ENCODE assay signal across 25 cellular contexts in the genomic region with DNA sequence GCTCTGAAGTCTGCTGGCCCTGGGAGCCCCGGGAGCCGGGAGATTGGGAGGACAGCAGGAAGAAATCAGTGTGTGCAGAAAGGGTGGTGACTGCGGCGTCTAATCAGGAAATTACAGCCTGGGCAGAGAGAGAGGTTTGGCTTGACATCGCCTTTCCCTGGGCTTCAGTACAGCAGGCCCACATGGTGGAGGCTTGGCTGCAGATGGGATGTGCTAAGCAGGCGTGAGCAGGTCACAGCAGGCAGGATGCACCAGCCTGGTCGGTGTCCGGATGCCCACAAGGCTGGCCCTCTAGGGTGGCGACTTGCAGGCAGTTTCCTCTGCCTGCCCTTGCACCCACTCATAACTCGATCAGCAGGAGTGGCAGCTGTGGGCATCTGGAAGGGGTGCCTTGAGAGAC. TPM values are rescaled to one million over a fixed set of nuclear protein-coding genes. Genes with fewer than 3 reads are reported as not detected.
DNase-seq lines count a peak whose midpoint lies in the region; ATAC-seq and TF ChIP-seq lines count a peak whose summit lies in the region.
"Had no signal": no experiment of that assay in that cellular context is flagged by ENCODE, and none has a peak within 500 bp of the region (broad histone marks: within the 10 kb centered on the region; RNA-seq: fewer than 3 reads in every experiment).

No MANE protein-coding gene starts in this region.

- H3K4me3 Mint-ChIP-seq in chondrocyte (ENCODE audit: unreplicated experiment) = no peak overlapping the region
- no peak overlapping the region for H3K4me3 Mint-ChIP-seq in type B pancreatic cell
- H3K4me3 Mint-ChIP-seq: activated naive CD8-positive, alpha-beta T cell; central memory CD8-positive, alpha-beta T cell; naive thymus-derived CD4-positive, alpha-beta T cell; T-helper 2 cell treated with Interferon-gamma antibody and Interleukin-4, amounts not matched to agents 5 μg/mL and 100 μg/mL, for 36 hours had no signal

- peaks cover 38% of the 10 kb centered on the region for H3K27me3 Mint-ChIP-seq in chondrocyte (ENCODE audit: low read depth)
- H3K27me3 Mint-ChIP-seq in type B pancreatic cell = peaks cover 62% of the 10 kb centered on the region
- H3K27me3 Mint-ChIP-seq: activated naive CD8-positive, alpha-beta T cell; central memory CD8-positive, alpha-beta T cell had no signal

- H3K27ac ChIP-seq in right atrium auricular region (no peak overlapping the region), left lung (no peak overlapping the region)
- H3K27ac ChIP-seq: ascending aorta, pancreas, testis had no signal

- ATAC-seq in left lung = no peak
- ATAC-seq: naive thymus-derived CD4-positive, alpha-beta T cell; pancreas had no signal

- TF ChIP-seq CTCF in right atrium auricular region (IDR thresholded peaks at IDR 0.05) = no peak
- no peak for TF ChIP-seq CTCF in chondrocyte (IDR thresholded peaks at IDR 0.05)
- TF ChIP-seq CTCF in left lung (IDR thresholded peaks at IDR 0.05) = no peak
- no peak for TF ChIP-seq CTCF in type B pancreatic cell (conservative IDR thresholded peaks at IDR 0.05)

- H3K27ac Mint-ChIP-seq in chondrocyte (ENCODE audit: unreplicated experiment) = no peak overlapping the region
- no peak overlapping the region for H3K27ac Mint-ChIP-seq in type B pancreatic cell
- H3K27ac Mint-ChIP-seq: activated naive CD8-positive, alpha-beta T cell; naive thymus-derived CD4-positive, alpha-beta T cell; T-helper 2 cell treated with Interferon-gamma antibody and Interleukin-4, amounts not matched to agents 5 μg/mL and 100 μg/mL, for 36 hours had no signal

- intact Hi-C loops in cardiac septum (cut with DNase I) = no loop called here
- intact Hi-C loops in left lung (cut with DNase I) = no loop called here

- no peaks in the 10 kb centered on the region for H3K9me3 ChIP-seq in right atrium auricular region
- H3K9me3 ChIP-seq in left lung = no peaks in the 10 kb centered on the region
- H3K9me3 ChIP-seq: ascending aorta, pancreas, testis had no signal

- H3K9me3 Mint-ChIP-seq in chondrocyte (ENCODE audit: low read depth) (peaks cover 4% of the 10 kb centered on the region), type B pancreatic cell (no peaks in the 10 kb centered on the region)
- H3K9me3 Mint-ChIP-seq: central memory CD8-positive, alpha-beta T cell; naive thymus-derived CD4-positive, alpha-beta T cell; T-helper 2 cell treated with Interferon-gamma antibody and Interleukin-4, amounts not matched to agents 5 μg/mL and 100 μg/mL, for 36 hours had no signal

- H3K27me3 ChIP-seq in right atrium auricular region = no peaks in the 10 kb centered on the region
- H3K27me3 ChIP-seq in left lung = peaks cover 0 to 4% of the 10 kb centered on the region in 2 donors
- H3K27me3 ChIP-seq: ascending aorta, pancreas, testis had no signal

- H3K36me3 ChIP-seq in right atrium auricular region (no peaks in the 10 kb centered on the region), left lung (no peaks in the 10 kb centered on the region)
- H3K36me3 ChIP-seq: ascending aorta, pancreas had no signal

- peaks cover 1% of the 10 kb centered on the region for H3K36me3 Mint-ChIP-seq in chondrocyte (ENCODE audit: low read depth)
- no peaks in the 10 kb centered on the region for H3K36me3 Mint-ChIP-seq in type B pancreatic cell
- H3K36me3 Mint-ChIP-seq: activated naive CD8-positive, alpha-beta T cell; naive thymus-derived CD4-positive, alpha-beta T cell had no signal

- H3K4me1 Mint-ChIP-seq in chondrocyte (ENCODE audit: low read depth) = peaks cover 19% of the 10 kb centered on the region
- H3K4me1 Mint-ChIP-seq in type B pancreatic cell (ENCODE audit: unreplicated experiment) = no peaks in the 10 kb centered on the region
- H3K4me1 Mint-ChIP-seq: naive thymus-derived CD4-positive, alpha-beta T cell had no signal

- no peak overlapping the region for H3K4me3 ChIP-seq in right atrium auricular region
- no peak overlapping the region for H3K4me3 ChIP-seq in left lung
- H3K4me3 ChIP-seq: ascending aorta, pancreas, testis had no signal

- DNase-seq in cardiac septum (ENCODE audit: low spot score) = peak; percentile 67
- DNase-seq in right atrium auricular region (ENCODE audit: low spot score) = no peak
- peak; percentile 81 for DNase-seq in chondrocyte (ENCODE audit: low spot score)
- peak; percentile 17 to 62 for DNase-seq in left lung
- peak; percentile 45 for DNase-seq in type B pancreatic cell (ENCODE audit: extremely low spot score, unreplicated experiment)
- DNase-seq in T1000 (lab: John Stamatoyannopoulos, UW) = no peak
- DNase-seq in GDM1 (lab: John Stamatoyannopoulos, UW) = no peak
- DNase-seq in stimulated activated CD8-positive, alpha-beta memory T cell treated with anti-CD3 and anti-CD28 coated beads, Interleukin-4, amount 100 ng/mL, for 48 hours = no peak
- DNase-seq: effector CD8-positive, alpha-beta T cell; EL; GOT3; kidney glomerular epithelial cell; mesendoderm; MM.1S; NCI-H146; NCI-H2171 treated with DMSO at 0.1 percent for 48 hours; NCI-H69; testis had no signal

- H3K4me1 ChIP-seq in right atrium auricular region (peaks cover 0 to 11% of the 10 kb centered on the region in 2 donors), left lung (no peaks in the 10 kb centered on the region)
- H3K4me1 ChIP-seq: testis had no signal

RNA-seq across cellular contexts. Expression of a gene that starts 17.1 kb away (rescaled TPM):
- total RNA-seq in cardiac septum = 0.83 TPM
- not detected for total RNA-seq in right atrium auricular region
- 0.18 TPM in 1 of 3 replicates, not detected in the others for total RNA-seq in chondrocyte
- total RNA-seq in left lung = under 1 TPM; 0.18 to 0.38 TPM
- total RNA-seq in type B pancreatic cell (ENCODE audit: low replicate concordance) = 6.3 and 13.4 TPM in 2 replicates
- total RNA-seq: glomerular endothelial cell had no signal

RNA-seq across cellular contexts. Expression of a gene that starts 49.2 kb away (rescaled TPM):
- total RNA-seq in cardiac septum = 0.54 TPM
- under 1 TPM; 0.39 to 0.44 TPM for total RNA-seq in right atrium auricular region
- 0.17 to 0.64 TPM (median 0.39 TPM) in 3 replicates for total RNA-seq in chondrocyte
- under 1 TPM; 0.42 to 0.85 TPM for total RNA-seq in left lung
- 0.22 and 0.74 TPM in 2 replicates for total RNA-seq in type B pancreatic cell (ENCODE audit: low replicate concordance)
- total RNA-seq: ascending aorta, glomerular endothelial cell had no signal

Comparison
In these comparisons a context has a peak if more than half of its experiments do, and no peak if none do; other contexts are left out.
1. DNase-seq: peak in cardiac septum (single experiment), chondrocyte (single experiment), left lung (2 of 2) and type B pancreatic cell (single experiment); none in right atrium auricular region (single experiment), T1000 (single experiment), GDM1 (single experiment) and stimulated activated CD8-positive, alpha-beta memory T cell treated with anti-CD3 and anti-CD28 coated beads, Interleukin-4, amount 100 ng/mL, for 48 hours (single experiment).